In genomic region chr7:106717997-106718871, GRCh38 we compare ENCODE assay signal across 8 cellular contexts. TPM values are rescaled to one million over a fixed set of nuclear protein-coding genes. Genes with fewer than 3 reads are reported as not detected.
DNase-seq lines count a peak whose midpoint lies in the region; ATAC-seq and TF ChIP-seq lines count a peak whose summit lies in the region.

No MANE protein-coding gene starts in this region.

- H3K27ac ChIP-seq in smooth muscle cell (ENCODE audit: low read depth) = peak overlapping the region; percentile 94

- peak; percentile 40 for DNase-seq in GM13977 (ENCODE audit: low spot score)
- peak; percentile 62 to 83 for DNase-seq in NOMO-1 (lab: John Stamatoyannopoulos, UW; ENCODE audit: unreplicated experiment in 2 of 2)
- peak; percentile 25 for DNase-seq in activated CD8-positive, alpha-beta memory T cell treated with anti-CD3 and anti-CD28 coated beads, Interleukin-2, amount 50 U/mL, for 1 hour (ENCODE audit: extremely low read depth)
- DNase-seq in fibroblast of villous mesenchyme (ENCODE audit: low read depth) = peak; percentile 99
- DNase-seq in smooth muscle cell (lab: John Stamatoyannopoulos, UW; ENCODE audit: unreplicated experiment) = no peak
- no peak for DNase-seq in HEK293T (ENCODE audit: extremely low spot score)
- DNase-seq in NCI-H2227 treated with DMSO at 0.1 percent for 48 hours (lab: John Stamatoyannopoulos, UW) = no peak

- H4K20me1 ChIP-seq in smooth muscle cell (ENCODE audit: low read depth) = no peaks in the 10 kb centered on the region

- H3K36me3 ChIP-seq in smooth muscle cell (ENCODE audit: low read depth) = no peaks in the 10 kb centered on the region

- no peak overlapping the region for H2AFZ ChIP-seq in smooth muscle cell (ENCODE audit: low read depth)

- CTCF ChIA-PET in HEK293T (lab: Yijun Ruan, JAX) = no interaction called here

- H3K9me3 ChIP-seq in smooth muscle cell (replicated peaks; ENCODE audit: low read depth) = no peaks in the 10 kb centered on the region

- no peaks in the 10 kb centered on the region for H3K79me2 ChIP-seq in smooth muscle cell (ENCODE audit: low read depth)

- H3K4me3 ChIP-seq in fibroblast of villous mesenchyme (ENCODE audit: low read depth, low read length) (no peak overlapping the region), smooth muscle cell (no peak overlapping the region)

- WGBS in smooth muscle cell (ENCODE audit: low lambda C conversion rate) = 0% methylated on average over 3 of the region's 3 CpGs

- in situ Hi-C loops in GM13977 (cut with MboI; ENCODE audit: low pct_unique_long_range_greater_than_20kb, low sequenced_read_pairs, unreplicated experiment) = no loop called here

- POLR2A ChIA-PET in HEK293T (lab: Yijun Ruan, JAX) = no interaction called here

- peak overlapping the region; percentile 74 for H3K9ac ChIP-seq in smooth muscle cell (ENCODE audit: low read depth)

- H3F3A ChIP-seq in smooth muscle cell (ENCODE audit: low read depth) = peaks cover 3% of the 10 kb centered on the region

- H3K27me3 ChIP-seq in smooth muscle cell (ENCODE audit: low read depth) = no peaks in the 10 kb centered on the region

- H3K4me1 ChIP-seq in smooth muscle cell (ENCODE audit: low read depth) = peaks cover 7% of the 10 kb centered on the region

- no peak for TF ChIP-seq CTCF in GM13977 (IDR thresholded peaks at IDR 0.05; ENCODE audit: extremely low read depth, insufficient read depth, missing control alignments)
- TF ChIP-seq CTCF in fibroblast of villous mesenchyme (IDR thresholded peaks at IDR 0.05; ENCODE audit: insufficient read depth, low read depth, low read length) = no peak
- TF ChIP-seq CTCF in smooth muscle cell (IDR thresholded peaks at IDR 0.05; ENCODE audit: borderline replicate concordance, insufficient read depth, poor library complexity, severe bottlenecking) = no peak

- H3K4me2 ChIP-seq in smooth muscle cell = peak overlapping the region; percentile 61

- peak; percentile 69 for ATAC-seq in HG02884 (IDR thresholded peaks at IDR 0.05; ENCODE audit: unreplicated experiment)

TF ChIP-seq in HEK293T, 16 proteins besides CTCF, POLR2A, EP300 and RAD21:
- TF ChIP-seq ARNT (IDR thresholded peaks at IDR 0.05) (no peak), ELF4 (IDR thresholded peaks at IDR 0.05) (no peak), SP1 (IDR thresholded peaks at IDR 0.05) (no peak), SUZ12 (IDR thresholded peaks at IDR 0.05) (no peak), HDGF (IDR thresholded peaks at IDR 0.05; ENCODE audit: borderline replicate concordance) (no peak), FOXM1 (IDR thresholded peaks at IDR 0.05; ENCODE audit: borderline replicate concordance) (no peak), FOXK2 (IDR thresholded peaks at IDR 0.05) (no peak), L3MBTL2 (conservative IDR thresholded peaks at IDR 0.05) (no peak), FOXA1 (IDR thresholded peaks at IDR 0.05) (no peak), PKNOX1 (IDR thresholded peaks at IDR 0.05) (no peak)

RNA-seq across cellular contexts. Expression of gene CCDC71L, which starts 57.3 kb away (rescaled TPM):
- total RNA-seq in fibroblast of villous mesenchyme = 50.3 and 58.7 TPM in 2 replicates
- total RNA-seq in smooth muscle cell = 33.1 and 35.7 TPM in 2 replicates
- 17.1 and 21.0 TPM in 2 replicates for polyA plus RNA-seq in smooth muscle cell

Comparison
In these comparisons a context has a peak if more than half of its experiments do, and no peak if none do; other contexts are left out.
1. DNase-seq: peak in GM13977 (single experiment), NOMO-1 (2 of 2), activated CD8-positive, alpha-beta memory T cell treated with anti-CD3 and anti-CD28 coated beads, Interleukin-2, amount 50 U/mL, for 1 hour (single experiment) and fibroblast of villous mesenchyme (single experiment); none in smooth muscle cell (single experiment), HEK293T (single experiment) and NCI-H2227 treated with DMSO at 0.1 percent for 48 hours (single experiment).